22 cellular contexts compared by ENCODE assay signal in genomic region chr6:157215702-157216101, GRCh38.
"Had no signal": no experiment of that assay in that cellular context is flagged by ENCODE, and none has a peak within 500 bp of the region (broad histone marks: within the 10 kb centered on the region; RNA-seq: fewer than 3 reads in every experiment).

No MANE protein-coding gene starts in this region.

- H3K27ac Mint-ChIP-seq: effector memory CD8-positive, alpha-beta T cell; immature natural killer cell; memory B cell; mesothelial cell of epicardium; natural killer cell had no signal

- H3K36me3 Mint-ChIP-seq: immature natural killer cell, memory B cell, mesothelial cell of epicardium, natural killer cell had no signal

- H3K27me3 Mint-ChIP-seq: effector memory CD8-positive, alpha-beta T cell; memory B cell had no signal

- H3K4me3 Mint-ChIP-seq: effector memory CD8-positive, alpha-beta T cell; immature natural killer cell; memory B cell; mesothelial cell of epicardium; neural crest cell had no signal

- DNase-seq: effector memory CD8-positive, alpha-beta T cell; esophagus squamous epithelium; foreskin keratinocyte; immature natural killer cell; kidney; left cardiac atrium; left ventricle myocardium inferior; lower lobe of right lung; natural killer cell; ovary; sigmoid colon; stimulated activated CD4-positive, alpha-beta T cell treated with anti-CD3 and anti-CD28 coated beads, Interleukin-12 subunit alpha, Interleukin-12 subunit beta, amount 100 ng/mL, for 4 hours; stimulated activated naive CD4-positive, alpha-beta T cell; stomach; substantia nigra; trophoblast cell had no signal

- H3K9me3 ChIP-seq: esophagus squamous epithelium, left ventricle myocardium inferior, lower lobe of right lung, ovary, right atrium auricular region, sigmoid colon, stomach had no signal

- H3K36me3 ChIP-seq: esophagus squamous epithelium, left ventricle myocardium inferior, lower lobe of right lung, ovary, right atrium auricular region, sigmoid colon, stomach had no signal

- H3K4me3 ChIP-seq: esophagus squamous epithelium, left ventricle myocardium inferior, lower lobe of right lung, ovary, right atrium auricular region, sigmoid colon, skin epidermis, stomach had no signal

- ATAC-seq: effector memory CD8-positive, alpha-beta T cell; foreskin keratinocyte; left cardiac atrium; lower lobe of right lung; natural killer cell had no signal

- H3K27me3 ChIP-seq: esophagus squamous epithelium, foreskin keratinocyte, ovary, right atrium auricular region, sigmoid colon, stomach had no signal

- H3K27ac ChIP-seq: epithelial cell of prostate, esophagus squamous epithelium, foreskin keratinocyte, left ventricle myocardium inferior, lower lobe of right lung, ovary, right atrium auricular region, sigmoid colon, skin epidermis, stomach had no signal

- H3K9me3 Mint-ChIP-seq: effector memory CD8-positive, alpha-beta T cell; immature natural killer cell; memory B cell; mesothelial cell of epicardium; natural killer cell; neural crest cell had no signal
